ENCODE assay signal across 6 cellular contexts in the genomic region with DNA sequence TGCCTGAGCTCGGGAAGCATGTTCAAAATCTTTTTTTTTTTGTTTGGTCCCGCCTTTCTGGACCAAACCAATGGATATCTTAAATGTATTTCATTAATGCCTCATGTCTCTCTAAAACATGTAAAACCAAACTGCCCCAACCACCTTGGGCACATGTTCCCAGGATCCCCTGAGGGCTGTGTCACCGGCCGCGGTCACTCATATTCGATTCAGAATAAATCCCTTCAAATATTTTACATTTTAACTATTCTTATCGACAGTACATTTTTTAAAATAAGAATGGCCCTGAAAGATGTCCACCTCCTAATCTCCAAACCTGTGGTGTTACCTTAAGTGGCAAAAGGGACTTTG. TPM values are rescaled to one million over a fixed set of nuclear protein-coding genes. Genes with fewer than 3 reads are reported as not detected.
A peak's percentile ranks its signal among the peaks of the same experiment; 100 is the strongest.
DNase-seq lines count a peak whose midpoint lies in the region; ATAC-seq and TF ChIP-seq lines count a peak whose summit lies in the region.

No MANE protein-coding gene starts in this region.

- H3K4me3 ChIP-seq in CD8-positive, alpha-beta T cell (ENCODE audit: low read depth, low read length), result no peak overlapping the region
- peak overlapping the region; percentile 56 to 83 for H3K4me3 ChIP-seq in muscle layer of duodenum (ENCODE audit: low read depth in 1 of 2, low read length in 2 of 2)

- intact Hi-C loops in CD8-positive, alpha-beta T cell (cut with DNase I, micrococcal nuclease), result loop anchor here (5.0 kb wide), 2 partner anchors 193 to 298 kb away; partner anchors contain the start of genes BET1L (in 1 of the 2), IFITM1 (in 1 of the 2) and RIC8A (in 1 of the 2)
- intact Hi-C loops in activated CD8-positive, alpha-beta T cell treated with anti-CD3 and anti-CD28 coated beads for 36 hours (cut with micrococcal nuclease), result no loop called here

- CTCF ChIA-PET in CD8-positive, alpha-beta T cell (lab: Charles Lee), result interaction anchor here (1.6 kb wide), 1 partner anchor 14 kb away, joined by 3 read pairs; no protein-coding TSS in a partner anchor
- CTCF ChIA-PET in activated CD8-positive, alpha-beta T cell treated with anti-CD3 and anti-CD28 coated beads for 36 hours (lab: Charles Lee), result interaction anchor here (0.7 to 6.6 kb wide), 5 partner anchors 14 to 136 kb away, joined by 3 to 51 read pairs (median 4); partner anchors contain the start of gene B4GALNT4

- peaks cover 25% of the 10 kb centered on the region for H3K4me1 Mint-ChIP-seq in CD8-positive, alpha-beta T cell (ENCODE audit: low read depth)
- peaks cover 26% of the 10 kb centered on the region for H3K4me1 Mint-ChIP-seq in activated CD8-positive, alpha-beta T cell treated with anti-CD3 and anti-CD28 coated beads for 36 hours (ENCODE audit: low read depth)

- H3K27me3 ChIP-seq in CD8-positive, alpha-beta T cell (ENCODE audit: insufficient read depth, low read length), result no peaks in the 10 kb centered on the region
- no peaks in the 10 kb centered on the region for H3K27me3 ChIP-seq in muscle layer of duodenum (ENCODE audit: low read depth, low read length)

- no peak overlapping the region for H3K27ac ChIP-seq in CD8-positive, alpha-beta T cell (ENCODE audit: low read depth, low read length)
- H3K27ac ChIP-seq in muscle layer of duodenum (ENCODE audit: low read length), result peak overlapping the region; percentile 36

- no peaks in the 10 kb centered on the region for H3K27me3 Mint-ChIP-seq in CD8-positive, alpha-beta T cell (ENCODE audit: low read depth)
- no peaks in the 10 kb centered on the region for H3K27me3 Mint-ChIP-seq in activated CD8-positive, alpha-beta T cell treated with anti-CD3 and anti-CD28 coated beads for 36 hours

- peak in 1 of 7 experiments; percentile 7 for DNase-seq in CD8-positive, alpha-beta T cell
- DNase-seq in activated CD8-positive, alpha-beta T cell treated with anti-CD3 and anti-CD28 coated beads for 36 hours, result no peak
- no peak for DNase-seq in AG08395 (ENCODE audit: low spot score)
- no peak for DNase-seq in NCI-H1930 (lab: John Stamatoyannopoulos, UW)
- DNase-seq in COLO829 (ENCODE audit: low spot score), result no peak

- POLR2A ChIA-PET in CD8-positive, alpha-beta T cell (lab: Charles Lee), result interaction anchor here (0.7 to 1.4 kb wide), 2 partner anchors 10 to 98 kb away, joined by 3 to 6 read pairs; no protein-coding TSS in a partner anchor
- POLR2A ChIA-PET in activated CD8-positive, alpha-beta T cell treated with anti-CD3 and anti-CD28 coated beads for 36 hours (lab: Charles Lee), result interaction anchor here (1.0 to 3.5 kb wide), 4 partner anchors 11 to 56 kb away, joined by 3 to 22 read pairs (median 6); partner anchors contain the start of gene PTDSS2

- no peaks in the 10 kb centered on the region for H3K9me3 ChIP-seq in CD8-positive, alpha-beta T cell (ENCODE audit: low read length)
- no peaks in the 10 kb centered on the region for H3K9me3 ChIP-seq in muscle layer of duodenum (ENCODE audit: control insufficient read depth in 1 of 2, low read length in 2 of 2)

- H3K9me3 Mint-ChIP-seq in CD8-positive, alpha-beta T cell, result no peaks in the 10 kb centered on the region
- no peaks in the 10 kb centered on the region for H3K9me3 Mint-ChIP-seq in activated CD8-positive, alpha-beta T cell treated with anti-CD3 and anti-CD28 coated beads for 36 hours

- H3K4me3 Mint-ChIP-seq in CD8-positive, alpha-beta T cell, result peak overlapping the region; percentile 54
- H3K4me3 Mint-ChIP-seq in activated CD8-positive, alpha-beta T cell treated with anti-CD3 and anti-CD28 coated beads for 36 hours, result peak overlapping the region; percentile 94

- TF ChIP-seq CTCF in CD8-positive, alpha-beta T cell (IDR thresholded peaks at IDR 0.05), result no peak
- no peak for TF ChIP-seq CTCF in activated CD8-positive, alpha-beta T cell treated with anti-CD3 and anti-CD28 coated beads for 36 hours (IDR thresholded peaks at IDR 0.05)

- H3K36me3 Mint-ChIP-seq in CD8-positive, alpha-beta T cell, result peaks cover 22% of the 10 kb centered on the region
- H3K36me3 Mint-ChIP-seq in activated CD8-positive, alpha-beta T cell treated with anti-CD3 and anti-CD28 coated beads for 36 hours (ENCODE audit: low read depth), result peaks cover 25% of the 10 kb centered on the region

- H3K27ac Mint-ChIP-seq in CD8-positive, alpha-beta T cell, result no peak overlapping the region
- peak overlapping the region; percentile 30 for H3K27ac Mint-ChIP-seq in activated CD8-positive, alpha-beta T cell treated with anti-CD3 and anti-CD28 coated beads for 36 hours

- no peak for ATAC-seq in CD8-positive, alpha-beta T cell
- ATAC-seq in activated CD8-positive, alpha-beta T cell treated with anti-CD3 and anti-CD28 coated beads for 36 hours, result no peak

- H3K4me1 ChIP-seq in CD8-positive, alpha-beta T cell (ENCODE audit: insufficient read depth, low read length), result peaks cover 36% of the 10 kb centered on the region
- H3K4me1 ChIP-seq in muscle layer of duodenum (ENCODE audit: control insufficient read depth in 1 of 2, insufficient read depth in 2 of 2, low read length in 2 of 2), result peaks cover 6 to 36% of the 10 kb centered on the region in 2 donors

- peaks cover 16% of the 10 kb centered on the region for H3K36me3 ChIP-seq in CD8-positive, alpha-beta T cell (ENCODE audit: insufficient read depth, low read length)
- peaks cover 8 to 25% of the 10 kb centered on the region in 2 donors for H3K36me3 ChIP-seq in muscle layer of duodenum (ENCODE audit: control insufficient read depth in 1 of 2, insufficient read depth in 2 of 2, low read length in 2 of 2)

RNA-seq across cellular contexts. Expression of gene RNH1, which starts 2.1 kb away (rescaled TPM):
- 100 to 1,000 TPM; 134 to 145 TPM for total RNA-seq in CD8-positive, alpha-beta T cell
- 100 to 1,000 TPM; 105 to 110 TPM for total RNA-seq in activated CD8-positive, alpha-beta T cell treated with anti-CD3 and anti-CD28 coated beads for 36 hours

RNA-seq across cellular contexts. Expression of gene HRAS, which starts 30.4 kb away (rescaled TPM):
- 10 to 100 TPM; 25.2 to 25.5 TPM for total RNA-seq in CD8-positive, alpha-beta T cell
- total RNA-seq in activated CD8-positive, alpha-beta T cell treated with anti-CD3 and anti-CD28 coated beads for 36 hours, result 10 to 100 TPM; 30.4 to 34.6 TPM

RNA-seq across cellular contexts. Expression of gene LRRC56, which starts 32.4 kb away (rescaled TPM):
- total RNA-seq in CD8-positive, alpha-beta T cell, result 1 to 10 TPM; 3.2 TPM
- total RNA-seq in activated CD8-positive, alpha-beta T cell treated with anti-CD3 and anti-CD28 coated beads for 36 hours, result under 1 TPM; 0.67 to 0.99 TPM

RNA-seq across cellular contexts. Expression of gene PTDSS2, which starts 54.9 kb away (rescaled TPM):
- 10 to 100 TPM; 18.9 to 21.8 TPM for total RNA-seq in CD8-positive, alpha-beta T cell
- 10 to 100 TPM; 17.4 to 18.0 TPM for total RNA-seq in activated CD8-positive, alpha-beta T cell treated with anti-CD3 and anti-CD28 coated beads for 36 hours

RNA-seq across cellular contexts. Expression of gene LMNTD2, which starts 55.6 kb away (rescaled TPM):
- total RNA-seq in CD8-positive, alpha-beta T cell, result 1 to 10 TPM; 4.2 to 5.6 TPM
- 1 to 10 TPM in 1 of 2 experiments, under 1 TPM in 1; 0.88 to 1.3 TPM for total RNA-seq in activated CD8-positive, alpha-beta T cell treated with anti-CD3 and anti-CD28 coated beads for 36 hours
